Comparison of ENCODE assay signal across 28 cellular contexts in genomic region chr4:78527555-78527954, GRCh38. TPM values are rescaled to one million over a fixed set of nuclear protein-coding genes. Genes with fewer than 3 reads are reported as not detected.
"Had no signal": no experiment of that assay in that cellular context is flagged by ENCODE, and none has a peak within 500 bp of the region (broad histone marks: within the 10 kb centered on the region; RNA-seq: fewer than 3 reads in every experiment).

No MANE protein-coding gene starts in this region.

- H3K4me3 Mint-ChIP-seq: activated B cell treated with CpG ODN at 0.5 μM for 24 hours; activated CD8-positive, alpha-beta memory T cell treated with anti-CD3 and anti-CD28 coated beads, Interleukin-2, amount 10 ng/mL, durations not matched to agents 7 days and 5 days; activated CD8-positive, alpha-beta T cell treated with anti-CD3 and anti-CD28 coated beads, Interleukin-2, amount 10 ng/mL, durations not matched to agents 7 days and 5 days; activated naive CD8-positive, alpha-beta T cell; activated T-cell treated with anti-CD3 and anti-CD28 coated beads, Interleukin-2, amount 50 U/mL, for 24 hours; activated T-helper 17 cell treated with anti-CD3 and anti-CD28 coated beads, Interleukin-2, amount 50 U/mL, for 72 hours; T-cell; T-helper 1 cell treated with Interleukin-12 subunit alpha and Interleukin-12 subunit beta and Interleukin-4 antibody, amounts not matched to agents 30 μg/mL and 1 μg/mL, for 36 hours had no signal

- H3K27ac Mint-ChIP-seq: activated B cell treated with CpG ODN at 0.5 μM for 24 hours; activated CD8-positive, alpha-beta memory T cell treated with anti-CD3 and anti-CD28 coated beads, Interleukin-2, amount 10 ng/mL, durations not matched to agents 7 days and 5 days; activated CD8-positive, alpha-beta T cell treated with anti-CD3 and anti-CD28 coated beads, Interleukin-2, amount 10 ng/mL, durations not matched to agents 7 days and 5 days; activated naive CD8-positive, alpha-beta T cell; activated T-cell treated with anti-CD3 and anti-CD28 coated beads, Interleukin-2, amount 50 U/mL, for 24 hours; activated T-helper 17 cell treated with anti-CD3 and anti-CD28 coated beads, Interleukin-2, amount 50 U/mL, for 72 hours; T-cell; T-helper 1 cell treated with Interleukin-12 subunit alpha and Interleukin-12 subunit beta and Interleukin-4 antibody, amounts not matched to agents 30 μg/mL and 1 μg/mL, for 36 hours had no signal

- H3K27me3 ChIP-seq: adrenal gland, body of pancreas had no signal

- H3K4me1 Mint-ChIP-seq: activated B cell treated with CpG ODN at 0.5 μM for 24 hours; activated CD8-positive, alpha-beta memory T cell treated with anti-CD3 and anti-CD28 coated beads, Interleukin-2, amount 10 ng/mL, durations not matched to agents 7 days and 5 days; activated T-helper 17 cell treated with anti-CD3 and anti-CD28 coated beads, Interleukin-2, amount 50 U/mL, for 72 hours; T-cell had no signal

- H3K27ac ChIP-seq: adrenal gland, body of pancreas, WERI-Rb-1 had no signal

- H3K9me3 ChIP-seq: adrenal gland, body of pancreas had no signal

- H3K4me3 ChIP-seq: adrenal gland, body of pancreas had no signal

- H3K36me3 Mint-ChIP-seq: activated CD8-positive, alpha-beta memory T cell treated with anti-CD3 and anti-CD28 coated beads, Interleukin-2, amount 10 ng/mL, durations not matched to agents 7 days and 5 days; activated naive CD8-positive, alpha-beta T cell; T-cell had no signal

- H3K4me1 ChIP-seq: adrenal gland, body of pancreas had no signal

- DNase-seq: activated B cell treated with CpG ODN at 0.5 μM for 24 hours; activated CD4-positive, alpha-beta T cell treated with anti-CD3 and anti-CD28 coated beads for 48 hours; activated CD4-positive, alpha-beta T cell treated with anti-CD3 and anti-CD28 coated beads, Interleukin-2, amount 50 U/mL, for 1 hour; activated CD4-positive, alpha-beta T cell treated with anti-CD3 and anti-CD28 coated beads, Interleukin-2, amount 50 U/mL, for 48 hours; activated CD8-positive, alpha-beta memory T cell treated with anti-CD3 and anti-CD28 coated beads, Interleukin-2, amount 10 ng/mL, durations not matched to agents 7 days and 5 days; activated CD8-positive, alpha-beta memory T cell treated with anti-CD3 and anti-CD28 coated beads, Interleukin-2, amount 50 U/mL, for 4 hours; activated CD8-positive, alpha-beta T cell treated with anti-CD3 and anti-CD28 coated beads, Interleukin-2, amount 10 ng/mL, durations not matched to agents 7 days and 5 days; activated effector memory CD4-positive, alpha-beta T cell treated with Interleukin-2 at 50 U/mL for 16 hours; activated gamma-delta T cell treated with Interleukin-2 at 50 U/mL for 16 hours; activated naive CD4-positive, alpha-beta T cell treated with anti-CD3 and anti-CD28 coated beads, Interleukin-2, amount 50 U/mL, for 16 hours; activated naive CD4-positive, alpha-beta T cell treated with Interleukin-2 at 50 U/mL for 16 hours; activated T-cell treated with anti-CD3 and anti-CD28 coated beads, Interleukin-2, amount 50 U/mL, for 24 hours; adrenal gland; amygdala; aorta; body of pancreas; caudate nucleus; cortex of kidney; dermis blood vessel endothelial cell; effector CD4-positive, alpha-beta T cell; head of caudate nucleus; SW 1271; T-cell; T1000; WERI-Rb-1 had no signal

- H3K36me3 ChIP-seq: adrenal gland, WERI-Rb-1 had no signal

- H3K9me3 Mint-ChIP-seq: activated B cell treated with CpG ODN at 0.5 μM for 24 hours; activated T-cell treated with anti-CD3 and anti-CD28 coated beads, Interleukin-2, amount 50 U/mL, for 24 hours; T-cell; T-helper 1 cell treated with Interleukin-12 subunit alpha and Interleukin-12 subunit beta and Interleukin-4 antibody, amounts not matched to agents 30 μg/mL and 1 μg/mL, for 36 hours had no signal

- H3K27me3 Mint-ChIP-seq: activated B cell treated with CpG ODN at 0.5 μM for 24 hours; activated naive CD8-positive, alpha-beta T cell had no signal

RNA-seq across cellular contexts. Expression of gene ANXA3, which starts 24.0 kb away (rescaled TPM):
- total RNA-seq: activated T-helper 17 cell treated with anti-CD3 and anti-CD28 coated beads, Interleukin-2, amount 50 U/mL, for 72 hours had no signal
